Comparison of ENCODE assay signal across 18 cellular contexts in genomic region chr2:204328350-204328749, GRCh38.
DNase-seq lines count a peak whose midpoint lies in the region; ATAC-seq and TF ChIP-seq lines count a peak whose summit lies in the region.
"Had no signal": no experiment of that assay in that cellular context is flagged by ENCODE, and none has a peak within 500 bp of the region (broad histone marks: within the 10 kb centered on the region; RNA-seq: fewer than 3 reads in every experiment).

No MANE protein-coding gene starts in this region.

- no peaks in the 10 kb centered on the region for H3K36me3 ChIP-seq in GM23338 (ENCODE audit: insufficient read depth)
- no peaks in the 10 kb centered on the region for H3K36me3 ChIP-seq in PC-3 (ENCODE audit: low read depth, low read length)
- H3K36me3 ChIP-seq in mammary epithelial cell (ENCODE audit: insufficient read depth, low read length), result no peaks in the 10 kb centered on the region
- H3K36me3 ChIP-seq: BLaER1 treated with 17β-estradiol and CSF1 and Interleukin-3, amounts not matched to agents 10 nM and 100 nM had no signal

- no TSS peak for BruUV-seq in PC-3 (replicated peaks; lab: Mats Ljungman, UMichigan)
- BruUV-seq in mammary epithelial cell (replicated peaks; lab: Mats Ljungman, UMichigan), result no TSS peak

- H3K4me1 Mint-ChIP-seq in GM23338 (peaks cover 13% of the 10 kb centered on the region), chondrocyte (ENCODE audit: low read depth) (peaks cover 6% of the 10 kb centered on the region), neural crest cell (peaks cover 17% of the 10 kb centered on the region)

- H3F3A ChIP-seq in GM23338 (replicated peaks; ENCODE audit: low read depth), result no peaks in the 10 kb centered on the region
- H3F3A ChIP-seq in PC-3 (ENCODE audit: low read length, unreplicated experiment), result no peaks in the 10 kb centered on the region

- dilution Hi-C loops in mammary epithelial cell (cut with HindIII; ENCODE audit: low sequenced_read_pairs), result no loop called here

- no peak overlapping the region for H3K27ac ChIP-seq in GM23338 (ENCODE audit: low read depth)
- no peak overlapping the region for H3K27ac ChIP-seq in PC-3 (ENCODE audit: low read length)
- no peak overlapping the region for H3K27ac ChIP-seq in mammary epithelial cell (ENCODE audit: insufficient read depth, low read depth, low read length)
- H3K27ac ChIP-seq: 22Rv1; A549; BLaER1 treated with 17β-estradiol and CSF1 and Interleukin-3, amounts not matched to agents 10 nM and 100 nM; C4-2B had no signal

- H3K9ac ChIP-seq in PC-3 (ENCODE audit: low read length), result no peak overlapping the region
- no peak overlapping the region for H3K9ac ChIP-seq in mammary epithelial cell (ENCODE audit: insufficient read depth, low read length)
- H3K9ac ChIP-seq: BLaER1 treated with 17β-estradiol and CSF1 and Interleukin-3, amounts not matched to agents 10 nM and 100 nM had no signal

- H3K9me3 Mint-ChIP-seq in GM23338 (no peaks in the 10 kb centered on the region), chondrocyte (ENCODE audit: low read depth) (no peaks in the 10 kb centered on the region), neural crest cell (no peaks in the 10 kb centered on the region)
- H3K9me3 Mint-ChIP-seq: CD4-positive, alpha-beta T cell; CD8-positive, alpha-beta T cell had no signal

- no peak overlapping the region for H3K4me3 ChIP-seq in GM23338
- no peak overlapping the region for H3K4me3 ChIP-seq in PC-3 (ENCODE audit: low read length)
- H3K4me3 ChIP-seq in mammary epithelial cell (replicated peaks in 1 of 3; ENCODE audit: insufficient read depth in 1 of 3, low read depth in 2 of 3, low read length in 3 of 3), result no peak overlapping the region
- H3K4me3 ChIP-seq: A549; BLaER1 treated with 17β-estradiol and CSF1 and Interleukin-3, amounts not matched to agents 10 nM and 100 nM had no signal

- H3K9me2 ChIP-seq in GM23338 (ENCODE audit: insufficient read depth) (no peaks in the 10 kb centered on the region), PC-3 (replicated peaks; ENCODE audit: low read length) (no peaks in the 10 kb centered on the region)

- H3K79me2 ChIP-seq in GM23338 (replicated peaks; ENCODE audit: insufficient read depth), result no peaks in the 10 kb centered on the region
- no peaks in the 10 kb centered on the region for H3K79me2 ChIP-seq in PC-3 (ENCODE audit: low read length)
- H3K79me2 ChIP-seq in mammary epithelial cell (ENCODE audit: insufficient read depth, low read length), result no peaks in the 10 kb centered on the region

- H3K4me1 ChIP-seq in GM23338 (ENCODE audit: insufficient read depth), result 0 out of 2 replicates have a peak, but pooled peaks cover 2% of the 10 kb centered on the region
- peaks cover 15% of the 10 kb centered on the region; the same call in 1 of the 2 replicates for H3K4me1 ChIP-seq in PC-3 (ENCODE audit: insufficient read depth, low read length)
- H3K4me1 ChIP-seq in mammary epithelial cell (ENCODE audit: insufficient read depth, low read length), result no peaks in the 10 kb centered on the region

- H3K9me3 ChIP-seq in PC-3 (ENCODE audit: low read length) (no peaks in the 10 kb centered on the region), mammary epithelial cell (replicated peaks; ENCODE audit: insufficient read depth, low read length) (no peaks in the 10 kb centered on the region)
- H3K9me3 ChIP-seq: A549; BLaER1 treated with 17β-estradiol and CSF1 and Interleukin-3, amounts not matched to agents 10 nM and 100 nM; Caco-2 had no signal

- H2AFZ ChIP-seq in GM23338 (peak overlapping the region; percentile 85; the same call in 1 of the 2 replicates), PC-3 (ENCODE audit: low read length) (no peak overlapping the region), mammary epithelial cell (ENCODE audit: low read depth, low read length) (no peak overlapping the region)

- H3K27ac Mint-ChIP-seq in GM23338, result no peak overlapping the region
- H3K27ac Mint-ChIP-seq in chondrocyte (ENCODE audit: unreplicated experiment), result peak overlapping the region; percentile 66
- H3K27ac Mint-ChIP-seq in neural crest cell (ENCODE audit: unreplicated experiment), result peak overlapping the region; percentile 30
- H3K27ac Mint-ChIP-seq: B cell; CD4-positive, alpha-beta T cell; CD8-positive, alpha-beta T cell had no signal

- no peak for ATAC-seq in GM23338
- ATAC-seq in PC-3, result no peak
- no peak for ATAC-seq in HG02642 (IDR thresholded peaks at IDR 0.05; ENCODE audit: poor library complexity, unreplicated experiment)
- ATAC-seq: A549; CD8-positive, alpha-beta T cell had no signal

- H3K36me3 Mint-ChIP-seq in GM23338 (ENCODE audit: low read depth) (no peaks in the 10 kb centered on the region), chondrocyte (ENCODE audit: low read depth) (no peaks in the 10 kb centered on the region), neural crest cell (ENCODE audit: low read depth) (no peaks in the 10 kb centered on the region)
- H3K36me3 Mint-ChIP-seq: CD8-positive, alpha-beta T cell had no signal

- H3K27me3 Mint-ChIP-seq in GM23338 (ENCODE audit: insufficient read depth, low read depth, poor library complexity) (peaks cover 2% of the 10 kb centered on the region), chondrocyte (ENCODE audit: low read depth) (no peaks in the 10 kb centered on the region), neural crest cell (ENCODE audit: low read depth) (no peaks in the 10 kb centered on the region)

- H3K27me3 ChIP-seq in GM23338 (ENCODE audit: insufficient read depth), result no peaks in the 10 kb centered on the region
- no peaks in the 10 kb centered on the region for H3K27me3 ChIP-seq in PC-3 (ENCODE audit: low read length)
- no peaks in the 10 kb centered on the region for H3K27me3 ChIP-seq in mammary epithelial cell (ENCODE audit: insufficient read depth, low read length)
- H3K27me3 ChIP-seq: BLaER1 treated with 17β-estradiol and CSF1 and Interleukin-3, amounts not matched to agents 10 nM and 100 nM had no signal

- CTCF ChIA-PET in PC-3 (lab: Charles Lee), result no interaction called here
- CTCF ChIA-PET in mammary epithelial cell (lab: Charles Lee; ENCODE audit: low non-redundant PET), result no interaction called here

- DNase-seq in GM23338 (ENCODE audit: low spot score) (no peak), chondrocyte (ENCODE audit: low spot score) (no peak), neural crest cell (ENCODE audit: low read depth, low spot score) (no peak), PC-3 (no peak), mammary epithelial cell (no peak)
- DNase-seq: AML-193; Caco-2; Calu3; CD4-positive, alpha-beta T cell; CD8-positive, alpha-beta T cell; DMS79 treated with DMSO at 0.1 percent for 48 hours; GF-D8 had no signal

- in situ Hi-C loops in mammary epithelial cell (cut with MboI; ENCODE audit: low sequenced_read_pairs in 2 of 2), result loop anchor here in 1 of 2 donors (25.0 kb wide), 1 partner anchor 359 kb away; no protein-coding TSS in a partner anchor

- H4K20me1 ChIP-seq in GM23338 (replicated peaks; ENCODE audit: insufficient read depth) (no peaks in the 10 kb centered on the region), PC-3 (ENCODE audit: low read length) (no peaks in the 10 kb centered on the region), mammary epithelial cell (ENCODE audit: insufficient read depth, low read length) (no peaks in the 10 kb centered on the region)
- H4K20me1 ChIP-seq: BLaER1 treated with 17β-estradiol and CSF1 and Interleukin-3, amounts not matched to agents 10 nM and 100 nM had no signal

- H3K4me3 Mint-ChIP-seq in GM23338 (no peak overlapping the region), chondrocyte (ENCODE audit: unreplicated experiment) (no peak overlapping the region), neural crest cell (no peak overlapping the region)
- H3K4me3 Mint-ChIP-seq: B cell; CD4-positive, alpha-beta T cell; CD8-positive, alpha-beta T cell had no signal

- WGBS in mammary epithelial cell (ENCODE audit: low coverage, missing lambda C conversion rate), result 94% methylated on average over 7 of the region's 7 CpGs

- intact Hi-C loops in PC-3 (cut with micrococcal nuclease), result loop anchor here (5.0 kb wide), 4 partner anchors 181 to 1349 kb away; no protein-coding TSS in a partner anchor
- intact Hi-C loops in mammary epithelial cell (cut with micrococcal nuclease), result loop anchor here (10.0 kb wide), 1 partner anchor 304 kb away; no protein-coding TSS in a partner anchor

- H3K4me2 ChIP-seq in GM23338 (no peak overlapping the region), PC-3 (ENCODE audit: low read length) (no peak overlapping the region), mammary epithelial cell (ENCODE audit: insufficient read depth, low read depth, low read length) (no peak overlapping the region)
- H3K4me2 ChIP-seq: A549; BLaER1 treated with 17β-estradiol and CSF1 and Interleukin-3, amounts not matched to agents 10 nM and 100 nM had no signal

- TF ChIP-seq CTCF in GM23338 (conservative IDR thresholded peaks at IDR 0.05; ENCODE audit: low read depth in 2 of 2) (no peak), chondrocyte (IDR thresholded peaks at IDR 0.05) (no peak), neural crest cell (conservative IDR thresholded peaks at IDR 0.05) (no peak), PC-3 (conservative IDR thresholded peaks at IDR 0.05; ENCODE audit: low read depth, low read length) (no peak), mammary epithelial cell (conservative IDR thresholded peaks at IDR 0.05 in 1 of 2, IDR thresholded peaks at IDR 0.05 in 1 of 2; ENCODE audit: extremely low read depth in 1 of 2, insufficient read depth in 1 of 2, low read depth in 1 of 2, low read length in 2 of 2) (no peak)

- POLR2A ChIA-PET in PC-3 (lab: Charles Lee; ENCODE audit: unreplicated experiment), result no interaction called here

TF ChIP-seq in GM23338, 12 proteins besides CTCF, POLR2A, EP300 and RAD21:
- TF ChIP-seq EZH2phosphoT487 (IDR thresholded peaks at IDR 0.05; ENCODE audit: unreplicated experiment) (no peak), ZNF331 (CRISPR knock-in tag; IDR thresholded peaks at IDR 0.05; ENCODE audit: low read depth) (no peak), NANOG (IDR thresholded peaks at IDR 0.05; ENCODE audit: borderline replicate concordance) (no peak), STAT1 (IDR thresholded peaks at IDR 0.05; ENCODE audit: unreplicated experiment) (no peak), CREB1 (CRISPR knock-in tag; IDR thresholded peaks at IDR 0.05; ENCODE audit: low read depth) (no peak)
TF ChIP-seq in GM23338: peak in this region for 0.
